In the genomic region with DNA sequence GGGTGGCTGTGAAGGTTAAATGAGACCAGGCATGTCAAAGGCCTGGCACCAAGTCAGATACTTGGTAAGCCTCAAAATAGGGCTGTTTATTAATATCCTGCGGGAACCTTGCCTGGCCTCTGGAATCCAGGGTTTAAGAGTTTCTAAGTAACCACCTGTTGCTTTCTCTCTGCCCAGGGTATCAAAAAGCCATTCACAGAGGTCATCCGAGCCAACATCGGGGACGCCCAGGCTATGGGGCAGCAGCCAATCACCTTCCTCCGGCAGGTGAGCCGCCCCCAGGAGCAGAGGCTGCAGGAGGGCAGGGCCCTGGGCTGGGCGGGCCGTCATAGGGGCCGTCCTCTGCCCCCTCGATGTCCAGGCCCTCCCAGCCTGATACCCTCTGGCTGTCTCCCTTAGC, we compare ENCODE assay signal across 12 cellular contexts.
"Had no signal": no experiment of that assay in that cellular context is flagged by ENCODE, and none has a peak within 500 bp of the region (broad histone marks: within the 10 kb centered on the region; RNA-seq: fewer than 3 reads in every experiment).

No MANE protein-coding gene starts in this region.

- ATAC-seq: activated CD4-positive, CD25-positive, alpha-beta regulatory T cell treated with anti-CD3 and anti-CD28 coated beads, Interleukin-2, amount 50 U/mL, for 24 hours; activated naive CD4-positive, alpha-beta T cell treated with anti-CD3 and anti-CD28 coated beads, Interleukin-2, amount 50 U/mL, for 72 hours; left colon; T-helper 17 cell had no signal

- H3K27ac ChIP-seq: epithelial cell of prostate had no signal

- DNase-seq: activated CD4-positive, alpha-beta T cell treated with anti-CD3 and anti-CD28 coated beads, Interleukin-2, amount 50 U/mL, for 4 hours; activated effector memory CD4-positive, alpha-beta T cell treated with Interleukin-2 at 50 U/mL for 16 hours; activated T-cell treated with anti-CD3 and anti-CD28 coated beads, Interleukin-2, amount 50 U/mL, for 1 hour; amniotic stem cell; effector memory CD4-positive, alpha-beta T cell; left colon; mammary epithelial cell; small intestine; T-helper 17 cell had no signal
